8 cellular contexts compared by ENCODE assay signal in genomic region chr10:116742367-116743265, GRCh38. TPM values are rescaled to one million over a fixed set of nuclear protein-coding genes. Genes with fewer than 3 reads are reported as not detected.
DNase-seq lines count a peak whose midpoint lies in the region; ATAC-seq and TF ChIP-seq lines count a peak whose summit lies in the region.

HSPA12A (minus strand) TSS chr10:116742566; CDS start chr10:116742469, 97 bp downstream.

- peaks cover 45 to 57% of the 10 kb centered on the region in 2 donors for H3K27me3 Mint-ChIP-seq in natural killer cell treated with Interleukin-12 subunit alpha and Interleukin-12 subunit beta and Interleukin-15 and Interleukin-18, amount 100 ng/mL, for 72 hours

- H3K36me3 Mint-ChIP-seq in natural killer cell treated with Interleukin-12 subunit alpha and Interleukin-12 subunit beta and Interleukin-15 and Interleukin-18, amount 100 ng/mL, for 72 hours, result no peaks in the 10 kb centered on the region

- ATAC-seq in GM18867 (IDR thresholded peaks at IDR 0.05; ENCODE audit: unreplicated experiment) (peak; percentile 95), HG03064 (IDR thresholded peaks at IDR 0.05; ENCODE audit: low read depth, unreplicated experiment) (peak; percentile 98), foreskin keratinocyte (peak; percentile 86)
- ATAC-seq in natural killer cell treated with Interleukin-12 subunit alpha and Interleukin-12 subunit beta and Interleukin-15 and Interleukin-18, amount 100 ng/mL, for 72 hours, result peak; percentile 86 to 93

- peak within 1 kb of the TSS; percentile 12 for H3K4me3 Mint-ChIP-seq in natural killer cell treated with Interleukin-12 subunit alpha and Interleukin-12 subunit beta and Interleukin-15 and Interleukin-18, amount 100 ng/mL, for 72 hours

- no peaks in the 10 kb centered on the region for H3K9me3 Mint-ChIP-seq in natural killer cell treated with Interleukin-12 subunit alpha and Interleukin-12 subunit beta and Interleukin-15 and Interleukin-18, amount 100 ng/mL, for 72 hours

- H3K4me3 ChIP-seq in AG09309 (ENCODE audit: control insufficient read depth, low read depth, low read length), result peak within 1 kb of the TSS; percentile 98

- DNase-seq in AG09309 (ENCODE audit: low read depth) (peak; percentile 57), NOMO-1 treated with dmso at 0.1 percent for 144 hours (lab: John Stamatoyannopoulos, UW; ENCODE audit: unreplicated experiment) (peak; percentile 27), foreskin keratinocyte (peak; percentile 67 to 80), superior temporal gyrus (ENCODE audit: extremely low spot score) (peak; percentile 74)
- DNase-seq in activated naive CD4-positive, alpha-beta T cell treated with Interleukin-2 at 50 U/mL for 16 hours, result peak; percentile 53
- no peak for DNase-seq in natural killer cell treated with Interleukin-12 subunit alpha and Interleukin-12 subunit beta and Interleukin-15 and Interleukin-18, amount 100 ng/mL, for 72 hours (ENCODE audit: low spot score)

- peak within 1 kb of the TSS; percentile 85 for H3K27ac ChIP-seq in foreskin keratinocyte

- peaks cover 0 to 4% of the 10 kb centered on the region in 2 donors for H3K4me1 Mint-ChIP-seq in natural killer cell treated with Interleukin-12 subunit alpha and Interleukin-12 subunit beta and Interleukin-15 and Interleukin-18, amount 100 ng/mL, for 72 hours (ENCODE audit: low read depth in 2 of 2)

- no peak within 1 kb of the TSS for H3K27ac Mint-ChIP-seq in natural killer cell treated with Interleukin-12 subunit alpha and Interleukin-12 subunit beta and Interleukin-15 and Interleukin-18, amount 100 ng/mL, for 72 hours

- peaks cover 6% of the 10 kb centered on the region for H3K4me1 ChIP-seq in foreskin keratinocyte

- no peak for TF ChIP-seq CTCF in AG09309 (IDR thresholded peaks at IDR 0.05; ENCODE audit: control insufficient read depth, insufficient read depth, low read depth, low read length, missing control alignments)
- no peak for TF ChIP-seq CTCF in foreskin keratinocyte (conservative IDR thresholded peaks at IDR 0.05)

- no peaks in the 10 kb centered on the region for H3K27me3 ChIP-seq in foreskin keratinocyte

RNA-seq across cellular contexts. Expression of gene HSPA12A, which starts in this region (rescaled TPM):
- total RNA-seq in foreskin keratinocyte, result 10.3 and 10.4 TPM in 2 replicates
- polyA plus RNA-seq in foreskin keratinocyte, result 3.8 and 4.1 TPM in 2 replicates
- under 1 TPM in 1 of 2 donors, not detected in 1; 0.08 TPM for total RNA-seq in natural killer cell treated with Interleukin-12 subunit alpha and Interleukin-12 subunit beta and Interleukin-15 and Interleukin-18, amount 100 ng/mL, for 72 hours

Comparison
In these comparisons a context has a peak if more than half of its experiments do, and no peak if none do; other contexts are left out.
1. RNA of gene HSPA12A (total RNA-seq): 10.3 to 10.4 TPM in foreskin keratinocyte; 0.08 TPM in natural killer cell treated with Interleukin-12 subunit alpha and Interleukin-12 subunit beta and Interleukin-15 and Interleukin-18, amount 100 ng/mL, for 72 hours; every median in the first group is over 10 times any median in the second.
2. Peak in ATAC-seq in natural killer cell treated with Interleukin-12 subunit alpha and Interleukin-12 subunit beta and Interleukin-15 and Interleukin-18, amount 100 ng/mL, for 72 hours; RNA of the gene not detected or under 1 TPM.
3. Peak in every context shown above with its lines, with median percentiles within 50 percentile points of each other: ATAC-seq.